ENCODE assay signal across 19 cellular contexts in genomic region chr22:39288135-39288898, GRCh38. TPM values are rescaled to one million over a fixed set of nuclear protein-coding genes. Genes with fewer than 3 reads are reported as not detected.
DNase-seq lines count a peak whose midpoint lies in the region; ATAC-seq, FAIRE-seq and TF ChIP-seq lines count a peak whose summit lies in the region.
"Had no signal": no experiment of that assay in that cellular context is flagged by ENCODE, and none has a peak within 500 bp of the region (broad histone marks: within the 10 kb centered on the region; RNA-seq: fewer than 3 reads in every experiment).

No MANE protein-coding gene starts in this region.

- WGBS in A549 (ENCODE audit: missing lambda C conversion rate): 91% methylated on average over 8 of the region's 13 CpGs

- no peak for TF ChIP-seq RAD21 in A549 (conservative IDR thresholded peaks at IDR 0.05 in 1 of 2, IDR thresholded peaks at IDR 0.05 in 1 of 2)

- no peak for TF ChIP-seq EP300 in A549 (IDR thresholded peaks at IDR 0.05)

- TF ChIP-seq POLR2A in A549 (IDR thresholded peaks at IDR 0.05; ENCODE audit: low read length) (no peak), erythroblast (IDR thresholded peaks at IDR 0.05; ENCODE audit: low read length) (no peak)

- H3K27me3 ChIP-seq in Panc1 (ENCODE audit: control insufficient read depth, insufficient read depth, low read length) (no peaks in the 10 kb centered on the region), osteoblast (ENCODE audit: insufficient read depth, low read length) (no peaks in the 10 kb centered on the region), left lung (no peaks in the 10 kb centered on the region)
- H3K27me3 ChIP-seq: BE2C had no signal

- H3K4me3 ChIP-seq in A549: no peak overlapping the region
- H3K4me3 ChIP-seq in Panc1 (ENCODE audit: low read depth in 2 of 2, low read length in 2 of 2): no peak overlapping the region
- no peak overlapping the region for H3K4me3 ChIP-seq in fibroblast of mammary gland (ENCODE audit: control insufficient read depth, low read depth, low read length)
- no peak overlapping the region for H3K4me3 ChIP-seq in osteoblast (ENCODE audit: insufficient read depth, low read length)
- no peak overlapping the region for H3K4me3 ChIP-seq in left lung

- CTCF ChIA-PET in A549 (lab: Yijun Ruan, JAX): interaction anchor here (1.2 to 2.0 kb wide), 2 partner anchors 12 to 121 kb away, joined by 3 to 7 read pairs; no protein-coding TSS in a partner anchor
- CTCF ChIA-PET in Panc1 (lab: Charles Lee): no interaction called here

- no peak overlapping the region for H2AFZ ChIP-seq in osteoblast (ENCODE audit: low read length)

- H3K4me1 ChIP-seq in A549 (peaks cover 40% of the 10 kb centered on the region), Panc1 (ENCODE audit: control insufficient read depth, insufficient read depth, low read length) (peaks cover 67% of the 10 kb centered on the region), osteoblast (ENCODE audit: insufficient read depth, low read length) (peaks cover 9% of the 10 kb centered on the region), left lung (peaks cover 16 to 74% of the 10 kb centered on the region in 2 donors)
- H3K4me1 ChIP-seq: BE2C had no signal

- no peaks in the 10 kb centered on the region for H3K36me3 ChIP-seq in Panc1 (ENCODE audit: control insufficient read depth, insufficient read depth, low read length)
- H3K36me3 ChIP-seq in osteoblast (ENCODE audit: insufficient read depth, low read length): no peaks in the 10 kb centered on the region
- no peaks in the 10 kb centered on the region for H3K36me3 ChIP-seq in left lung
- H3K36me3 ChIP-seq: BE2C had no signal

- FAIRE-seq in A549 (lab: Jason Lieb, UNC): no peak
- FAIRE-seq: GM12892 had no signal

- H3K27ac ChIP-seq in A549: peak overlapping the region; percentile 33 to 98; a peak in 3 of 6 replicates
- peak overlapping the region; percentile 8; the same call in 1 of the 2 replicates for H3K27ac ChIP-seq in Panc1 (ENCODE audit: low read length)
- no peak overlapping the region for H3K27ac ChIP-seq in osteoblast (ENCODE audit: low read depth, low read length)
- no peak overlapping the region for H3K27ac ChIP-seq in left lung

- BruUV-seq in Panc1 (replicated peaks; lab: Mats Ljungman, UMichigan): no TSS peak

- 0 out of 3 replicates have a peak, but pooled peaks cover 8% of the 10 kb centered on the region for H3K9me3 ChIP-seq in A549
- no peaks in the 10 kb centered on the region for H3K9me3 ChIP-seq in Panc1 (ENCODE audit: control insufficient read depth, insufficient read depth, low read depth, low read length)
- peaks cover 6% of the 10 kb centered on the region for H3K9me3 ChIP-seq in osteoblast (ENCODE audit: low read depth, low read length)
- H3K9me3 ChIP-seq in left lung: peaks cover 0 to 11% of the 10 kb centered on the region in 2 donors
- H3K9me3 ChIP-seq: BE2C had no signal

- TF ChIP-seq CTCF in A549 (IDR thresholded peaks at IDR 0.05) (no peak), Panc1 (IDR thresholded peaks at IDR 0.05) (no peak), fibroblast of mammary gland (conservative IDR thresholded peaks at IDR 0.05; ENCODE audit: control insufficient read depth, insufficient read depth, low read depth, low read length) (no peak), osteoblast (IDR thresholded peaks at IDR 0.05; ENCODE audit: extremely low read depth, low read depth, low read length) (no peak), left lung (IDR thresholded peaks at IDR 0.05) (no peak)

- POLR2A ChIA-PET in A549 (lab: Yijun Ruan, JAX) (no interaction called here), Panc1 (lab: Charles Lee) (no interaction called here)

- H3K4me2 ChIP-seq in A549: no peak overlapping the region
- H3K4me2 ChIP-seq in osteoblast (ENCODE audit: insufficient read depth, low read length): no peak overlapping the region

- ATAC-seq in A549: no peak
- no peak for ATAC-seq in Panc1
- ATAC-seq in left lung: no peak
- ATAC-seq: PC-3 had no signal

- in situ Hi-C loops in Panc1 (cut with HindIII; ENCODE audit: low pct_unique_long_range_greater_than_20kb, low sequenced_read_pairs): no loop called here

- intact Hi-C loops in Panc1 (cut with micrococcal nuclease; ENCODE audit: unreplicated experiment) (no loop called here), left lung (cut with DNase I) (no loop called here)

- H4K20me1 ChIP-seq in osteoblast (ENCODE audit: insufficient read depth, low read length): no peaks in the 10 kb centered on the region

- DNase-seq in A549 (ENCODE audit: low read depth in 1 of 2, low spot score in 1 of 2) (no peak), Panc1 (ENCODE audit: low read depth, low spot score) (no peak), fibroblast of mammary gland (ENCODE audit: low read depth) (peak; percentile 6), osteoblast (ENCODE audit: insufficient read length, low spot score, missing footprints) (peak; percentile 52), left lung (no peak), erythroblast (lab: John Stamatoyannopoulos, UW) (no peak), RKO (ENCODE audit: low spot score) (no peak)
- DNase-seq: BE2C; CD4-positive, alpha-beta T cell; DMS53; GOT3; HFFc6; NCI-H1048; NCI-H1436; NCI-H1930; NCI-H226; NCI-H524; PC-3 had no signal

- H3K79me2 ChIP-seq in osteoblast (ENCODE audit: insufficient read depth, low read length): no peaks in the 10 kb centered on the region

TF ChIP-seq in A549, 52 proteins besides CTCF, POLR2A, EP300 and RAD21 (continues in another document):
- TF ChIP-seq SMC3 (IDR thresholded peaks at IDR 0.05): no peak
- no peak for TF ChIP-seq KDM5A (IDR thresholded peaks at IDR 0.05)
- no peak for TF ChIP-seq MYC (IDR thresholded peaks at IDR 0.05; ENCODE audit: borderline replicate concordance, low read length)
- TF ChIP-seq ESRRA (IDR thresholded peaks at IDR 0.05; ENCODE audit: borderline replicate concordance, low read length): no peak
- TF ChIP-seq HMGXB4 (CRISPR knock-in tag; IDR thresholded peaks at IDR 0.05; ENCODE audit: borderline replicate concordance): no peak
- TF ChIP-seq POLR2AphosphoS2 (conservative IDR thresholded peaks at IDR 0.05; ENCODE audit: low read length): no peak
- TF ChIP-seq HEYL (CRISPR knock-in tag; IDR thresholded peaks at IDR 0.05): no peak
- no peak for TF ChIP-seq ELK1 (IDR thresholded peaks at IDR 0.05; ENCODE audit: low read depth, low read length)
- TF ChIP-seq, protein P1, sequence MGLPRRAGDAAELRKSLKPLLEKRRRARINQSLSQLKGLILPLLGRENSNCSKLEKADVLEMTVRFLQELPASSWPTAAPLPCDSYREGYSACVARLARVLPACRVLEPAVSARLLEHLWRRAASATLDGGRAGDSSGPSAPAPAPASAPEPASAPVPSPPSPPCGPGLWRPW (IDR thresholded peaks at IDR 0.05): no peak
- no peak for TF ChIP-seq JUNB (IDR thresholded peaks at IDR 0.05)
- TF ChIP-seq NPAS2 (CRISPR knock-in tag; IDR thresholded peaks at IDR 0.05; ENCODE audit: borderline replicate concordance): no peak
- no peak for TF ChIP-seq EHF (CRISPR knock-in tag; IDR thresholded peaks at IDR 0.05)
- TF ChIP-seq TP53 (CRISPR knock-in tag; IDR thresholded peaks at IDR 0.05): no peak

RNA-seq across cellular contexts. Expression of gene RPL3, which starts 31.1 kb away (rescaled TPM):
- polyA plus RNA-seq in A549 (2011; rRNA removed): 1,852 and 1,921 TPM in 2 replicates
- 3,052 and 3,485 TPM in 2 replicates for polyA plus RNA-seq in A549 (2012; cell fraction: cytosol; rRNA removed)
- polyA plus RNA-seq in A549 (2012; cell fraction: nucleus; rRNA removed): 1,995 and 2,105 TPM in 2 replicates
- polyA plus RNA-seq in A549 (2017; fragmentation: RNase III; extraction: RNeasy Plus Mini Kit Qiagen cat#74134 plus additional on column Dnase treatment): 1,908 to 2,151 TPM (median 1,965 TPM) in 3 replicates
- 1,682 and 1,944 TPM in 2 replicates for polyA minus RNA-seq in A549 (2011; rRNA and poly(A)+ RNA removed)
- 885 TPM for total RNA-seq in Panc1 (2021; ENCODE audit: unreplicated experiment)
- polyA plus RNA-seq in Panc1 (2012; ENCODE audit: insufficient read length): 1,559 TPM
- 1,858 and 2,119 TPM in 2 replicates for total RNA-seq in osteoblast
- 1,000 to 10,000 TPM; 1,506 to 1,575 TPM for total RNA-seq in left lung

RNA-seq across cellular contexts. Expression of gene PDGFB, which starts 43.5 kb away (rescaled TPM):
- 4.0 and 4.5 TPM in 2 replicates for polyA plus RNA-seq in A549 (2011; rRNA removed)
- polyA plus RNA-seq in A549 (2012; cell fraction: cytosol; rRNA removed): 4.0 and 5.2 TPM in 2 replicates
- 7.2 and 9.2 TPM in 2 replicates for polyA plus RNA-seq in A549 (2012; cell fraction: nucleus; rRNA removed)
- 2.1 to 3.3 TPM (median 3.0 TPM) in 3 replicates for polyA plus RNA-seq in A549 (2017; fragmentation: RNase III; extraction: RNeasy Plus Mini Kit Qiagen cat#74134 plus additional on column Dnase treatment)
- polyA minus RNA-seq in A549 (2011; rRNA and poly(A)+ RNA removed): 3.2 and 4.7 TPM in 2 replicates
- total RNA-seq in Panc1 (2021; ENCODE audit: unreplicated experiment): 78.0 TPM
- 109 TPM for polyA plus RNA-seq in Panc1 (2012; ENCODE audit: insufficient read length)
- under 0.01 TPM in 1 of 2 replicates, not detected in the other for total RNA-seq in osteoblast
- 10 to 100 TPM; 21.9 to 28.2 TPM for total RNA-seq in left lung
- total RNA-seq: HFFc6 had no signal

Comparison
In these comparisons a context has a peak if more than half of its experiments do, and no peak if none do; other contexts are left out.
1. DNase-seq: peak in fibroblast of mammary gland (single experiment) and osteoblast (single experiment); none in A549 (0 of 2), Panc1 (single experiment), left lung (0 of 2), erythroblast (0 of 2) and RKO (single experiment).
2. H3K27ac ChIP-seq: peak in A549 (2 of 2) and Panc1 (single experiment); none in osteoblast (single experiment) and left lung (0 of 2).
3. RNA of gene PDGFB, which starts 43.5 kb away (total RNA-seq): 78.0 TPM in Panc1 (single experiment) and 21.9 to 28.2 TPM in left lung; under 0.01 TPM in osteoblast; every median in the first group is over 10 times any median in the second.